24 cellular contexts compared by ENCODE assay signal in the genomic region with DNA sequence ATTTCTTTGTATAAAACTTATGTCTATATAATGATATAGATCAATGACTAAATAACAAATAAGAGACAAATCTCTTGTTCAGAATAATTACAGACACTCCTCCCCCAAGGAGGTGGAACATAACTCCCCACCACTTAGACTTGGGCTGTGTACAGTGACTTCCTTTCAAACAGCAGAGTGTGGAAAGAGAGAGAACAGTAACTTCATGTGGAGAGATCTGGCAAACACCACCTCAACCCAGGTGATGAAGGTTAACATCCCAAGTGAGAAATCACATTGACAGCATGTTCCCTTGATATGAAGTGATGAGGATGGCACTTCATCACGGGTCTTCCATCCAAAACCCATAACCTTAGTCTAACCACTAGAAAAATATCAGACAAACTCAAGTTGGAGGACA.
"Had no signal": no experiment of that assay in that cellular context is flagged by ENCODE, and none has a peak within 500 bp of the region (broad histone marks: within the 10 kb centered on the region; RNA-seq: fewer than 3 reads in every experiment).

No MANE protein-coding gene starts in this region.

- H3K4me3 ChIP-seq: SJSA1, SK-N-MC had no signal

- H3K36me3 ChIP-seq: SJSA1 had no signal

- DNase-seq: IMR-90; Kasumi-1; KG1; MV-4-11; NCI-H1048; NCI-H1105; NCI-H1417; NCI-H1436 treated with DMSO at 0.1 percent for 48 hours; NCI-H1694; NCI-H187 treated with DMSO at 0.1 percent for 48 hours; NCI-H2029 treated with DMSO at 0.1 percent for 48 hours; NCI-H2227 treated with DMSO at 0.1 percent for 48 hours; NCI-H510A; NCI-H524 treated with DMSO at 0.1 percent for 48 hours; NCI-H69; NCI-H774; NK-92 treated with Interleukin-12 subunit alpha and Interleukin-12 subunit beta, amount 100 ng/mL, for 24 hours; PC-3; SIG-M5 had no signal

- FAIRE-seq: HepG2 had no signal

- H3K27ac ChIP-seq: RWPE1, SJSA1, SK-N-MC had no signal

- ATAC-seq: HepG2, Panc1, PC-3 had no signal

- H3K27me3 ChIP-seq: SJSA1 had no signal
